Comparison of ENCODE assay signal across 8 cellular contexts in genomic region chr5:119453045-119453383, GRCh38. TPM values are rescaled to one million over a fixed set of nuclear protein-coding genes. Genes with fewer than 3 reads are reported as not detected.
DNase-seq lines count a peak whose midpoint lies in the region; ATAC-seq and TF ChIP-seq lines count a peak whose summit lies in the region.

No MANE protein-coding gene starts in this region.

- H4K20me1 ChIP-seq in OCI-LY3 (ENCODE audit: insufficient read depth, low read length): no peaks in the 10 kb centered on the region

- H3K36me3 ChIP-seq in OCI-LY3 (replicated peaks; ENCODE audit: low read depth, low read length): no peaks in the 10 kb centered on the region
- peaks cover 0 to 9% (median 0%) of the 10 kb centered on the region in 3 donors for H3K36me3 ChIP-seq in tibial nerve

- H3K27ac ChIP-seq in OCI-LY3 (ENCODE audit: low read length) (no peak overlapping the region), tibial nerve (peak overlapping the region; percentile 87 to 95 (median 92))

- WGBS in tibial nerve, 2 donors: 5 to 8% methylated on average over 13 of the region's 13 CpGs

- H3K27me3 ChIP-seq in OCI-LY3 (ENCODE audit: low read depth, low read length) (no peaks in the 10 kb centered on the region), tibial nerve (no peaks in the 10 kb centered on the region)

- H3K4me2 ChIP-seq in OCI-LY3 (ENCODE audit: low read length): peak overlapping the region; percentile 92

- DNase-seq in NCI-H2227 (lab: John Stamatoyannopoulos, UW; ENCODE audit: unreplicated experiment) (peak; percentile 29), NCI-H2227 treated with DMSO at 0.1 percent for 48 hours (lab: John Stamatoyannopoulos, UW) (no peak), dermis blood vessel endothelial cell (peak; percentile 34), medulla oblongata (ENCODE audit: extremely low spot score) (peak; percentile 58), tibial nerve (ENCODE audit: low spot score in 2 of 2) (peak in 1 of 2 donors; percentile 24), UCSD-AML1 (lab: John Stamatoyannopoulos, UW; ENCODE audit: unreplicated experiment) (no peak)

- H3K4me1 ChIP-seq in OCI-LY3 (ENCODE audit: low read length) (peaks cover 37% of the 10 kb centered on the region), tibial nerve (peaks cover 0 to 21% (median 4%) of the 10 kb centered on the region in 4 donors)

- peak overlapping the region; percentile 73 for H3K9ac ChIP-seq in OCI-LY3 (ENCODE audit: low read length)

- ATAC-seq in HG02678 (IDR thresholded peaks at IDR 0.05; ENCODE audit: unreplicated experiment): peak; percentile 13

- TF ChIP-seq CTCF in OCI-LY3 (IDR thresholded peaks at IDR 0.05; ENCODE audit: low read depth, low read length): no peak
- no peak for TF ChIP-seq CTCF in tibial nerve (IDR thresholded peaks at IDR 0.05)

- peaks cover 13% of the 10 kb centered on the region for H3K79me2 ChIP-seq in OCI-LY3 (ENCODE audit: low read length)

- TF ChIP-seq EP300 in tibial nerve (IDR thresholded peaks at IDR 0.05): no peak

- H3K9me3 ChIP-seq in OCI-LY3 (ENCODE audit: insufficient read depth, low read length) (no peaks in the 10 kb centered on the region), tibial nerve (peaks cover 0 to 16% (median 0%) of the 10 kb centered on the region in 4 donors)

- H3K4me3 ChIP-seq in OCI-LY3 (ENCODE audit: low read length) (peak overlapping the region; percentile 94), tibial nerve (peak overlapping the region; percentile 75 to 98 (median 84))

- TF ChIP-seq POLR2A in tibial nerve (IDR thresholded peaks at IDR 0.05): no peak

- peak overlapping the region; percentile 55 for H2AFZ ChIP-seq in OCI-LY3 (ENCODE audit: low read depth, low read length)

RNA-seq across cellular contexts. Expression of gene HSD17B4, which starts 0.7 kb away (rescaled TPM):
- 148 and 206 TPM in 2 replicates for total RNA-seq in dermis blood vessel endothelial cell
- total RNA-seq in tibial nerve: 100 to 1,000 TPM; 108 to 176 (median 113) TPM

Comparison
In these comparisons a context has a peak if more than half of its experiments do, and no peak if none do; other contexts are left out.
1. DNase-seq: peak in NCI-H2227 (single experiment), dermis blood vessel endothelial cell (single experiment) and medulla oblongata (single experiment); none in NCI-H2227 treated with DMSO at 0.1 percent for 48 hours (single experiment) and UCSD-AML1 (single experiment).